ENCODE assay signal across 16 cellular contexts in genomic region chr13:90428522-90429210, GRCh38.
A peak's percentile ranks its signal among the peaks of the same experiment; 100 is the strongest.
DNase-seq lines count a peak whose midpoint lies in the region; ATAC-seq, FAIRE-seq and TF ChIP-seq lines count a peak whose summit lies in the region.
"Had no signal": no experiment of that assay in that cellular context is flagged by ENCODE, and none has a peak within 500 bp of the region (broad histone marks: within the 10 kb centered on the region; RNA-seq: fewer than 3 reads in every experiment).

No MANE protein-coding gene starts in this region.

- H3K4me1 ChIP-seq in neuronal stem cell (ENCODE audit: control insufficient read depth in 2 of 2, insufficient read depth in 1 of 2, low read depth in 1 of 2, low read length in 2 of 2) = peaks cover 0 to 4% of the 10 kb centered on the region in 2 donors
- H3K4me1 ChIP-seq: A549, HAP-1 had no signal

- no peak overlapping the region for H3K9ac ChIP-seq in neuronal stem cell (ENCODE audit: low read depth, low read length, poor library complexity)

- no CpG with 5 or more reads among the region's 12 CpGs for WGBS in neuronal stem cell (ENCODE audit: extremely low coverage in 2 of 2, insufficient read length in 2 of 2, insufficient replicate concordance in 1 of 2), 2 donors

- no peak overlapping the region for H3K4me2 ChIP-seq in neuronal stem cell (ENCODE audit: insufficient read depth, low read length, poor library complexity, severe bottlenecking)
- H3K4me2 ChIP-seq: A549, GM23338 had no signal

- no peak overlapping the region for H2BK120ac ChIP-seq in neuronal stem cell (ENCODE audit: low read depth, low read length)

- no peak overlapping the region for H3K23ac ChIP-seq in neuronal stem cell (ENCODE audit: low read depth, low read length, poor library complexity)

- no peaks in the 10 kb centered on the region for H3K79me1 ChIP-seq in neuronal stem cell (ENCODE audit: low read depth, low read length)

- no peak overlapping the region for H3K4me3 Mint-ChIP-seq in central memory CD8-positive, alpha-beta T cell
- H3K4me3 Mint-ChIP-seq: CD4-positive, alpha-beta memory T cell; GM23338 had no signal

- H3K27ac Mint-ChIP-seq in central memory CD8-positive, alpha-beta T cell (ENCODE audit: low read depth) = no peak overlapping the region
- H3K27ac Mint-ChIP-seq: CD4-positive, alpha-beta memory T cell; GM23338 had no signal

- FAIRE-seq in A204.1 (lab: Jason Lieb, UNC) = peak; percentile 43
- FAIRE-seq: A549, GM12878 had no signal

- no peak overlapping the region for H4K91ac ChIP-seq in neuronal stem cell (ENCODE audit: low read depth, low read length, poor library complexity)

- no peaks in the 10 kb centered on the region for H3K9me3 ChIP-seq in neuronal stem cell (replicated peaks in 1 of 2; ENCODE audit: control insufficient read depth in 2 of 2, insufficient read depth in 1 of 2, low read depth in 1 of 2, low read length in 2 of 2)
- H3K9me3 ChIP-seq: A549, BE2C, HAP-1 had no signal

- no peaks in the 10 kb centered on the region for H3K36me3 ChIP-seq in neuronal stem cell (replicated peaks in 1 of 2; ENCODE audit: control insufficient read depth in 2 of 2, insufficient read depth in 2 of 2, low read length in 2 of 2)
- H3K36me3 ChIP-seq: BE2C, HAP-1 had no signal

- no peak overlapping the region for H3K4me3 ChIP-seq in neuronal stem cell (ENCODE audit: low read length in 2 of 2)
- H3K4me3 ChIP-seq: A549, GM12878, GM23338, HAP-1 had no signal

- H3K18ac ChIP-seq in neuronal stem cell (ENCODE audit: low read length) = peak overlapping the region; percentile 89

- peak overlapping the region; percentile 4 for H2BK12ac ChIP-seq in neuronal stem cell (ENCODE audit: low read length)

- H3K27me3 Mint-ChIP-seq in central memory CD8-positive, alpha-beta T cell = no peaks in the 10 kb centered on the region
- H3K27me3 Mint-ChIP-seq: CD4-positive, alpha-beta memory T cell had no signal

- no peak overlapping the region for H2AFZ ChIP-seq in neuronal stem cell (ENCODE audit: low read length)

- DNase-seq in NCI-H69 (lab: John Stamatoyannopoulos, UW) (peak; percentile 22), neuronal stem cell (ENCODE audit: low spot score) (no peak), GM10266 (ENCODE audit: extremely low spot score) (no peak), NOMO-1 treated with DMSO at 0.1 percent for 48 hours (lab: John Stamatoyannopoulos, UW; ENCODE audit: unreplicated experiment) (no peak), LoVo (ENCODE audit: low spot score) (no peak)
- DNase-seq in central memory CD8-positive, alpha-beta T cell (ENCODE audit: low spot score in 2 of 2) = no peak
- DNase-seq: CD4-positive, alpha-beta memory T cell; DMS53; IMR-90 had no signal

- peak overlapping the region; percentile 48 for H4K8ac ChIP-seq in neuronal stem cell (ENCODE audit: low read depth, low read length)

- peak overlapping the region; percentile 82 for H3K14ac ChIP-seq in neuronal stem cell (ENCODE audit: low read length)

- TF ChIP-seq CTCF in GM10266 (IDR thresholded peaks at IDR 0.05; ENCODE audit: control insufficient read depth, insufficient read depth, low read depth, missing control alignments) = no peak

- no peak overlapping the region for H3K4ac ChIP-seq in neuronal stem cell (ENCODE audit: low read length)

- H3K9me3 Mint-ChIP-seq in central memory CD8-positive, alpha-beta T cell = peaks cover 12% of the 10 kb centered on the region
- H3K9me3 Mint-ChIP-seq: GM23338 had no signal

- H2AK5ac ChIP-seq in neuronal stem cell (ENCODE audit: low read depth, low read length) = no peak overlapping the region

- H2BK15ac ChIP-seq in neuronal stem cell (ENCODE audit: low read length) = no peak overlapping the region

- no peaks in the 10 kb centered on the region for H3K27me3 ChIP-seq in neuronal stem cell (ENCODE audit: control insufficient read depth in 3 of 3, insufficient read depth in 3 of 3, low read depth in 1 of 3, low read length in 3 of 3)
- H3K27me3 ChIP-seq: BE2C had no signal

- H3K4me1 Mint-ChIP-seq in central memory CD8-positive, alpha-beta T cell = no peaks in the 10 kb centered on the region
- H3K4me1 Mint-ChIP-seq: CD4-positive, alpha-beta memory T cell had no signal

- no peaks in the 10 kb centered on the region for H3K36me3 Mint-ChIP-seq in central memory CD8-positive, alpha-beta T cell (ENCODE audit: insufficient read depth)
- H3K36me3 Mint-ChIP-seq: CD4-positive, alpha-beta memory T cell had no signal

- H3K27ac ChIP-seq in neuronal stem cell (replicated peaks; ENCODE audit: low read length) = no peak overlapping the region
- H3K27ac ChIP-seq: A549, C4-2B had no signal

- ATAC-seq in central memory CD8-positive, alpha-beta T cell (replicated peaks; ENCODE audit: extremely low read depth, poor library complexity, severe bottlenecking) = peak; percentile 19
- ATAC-seq: A549, GM12878 had no signal

- no peak overlapping the region for H2BK5ac ChIP-seq in neuronal stem cell (ENCODE audit: low read length)
